ENCODE assay signal across 32 cellular contexts in the genomic region with DNA sequence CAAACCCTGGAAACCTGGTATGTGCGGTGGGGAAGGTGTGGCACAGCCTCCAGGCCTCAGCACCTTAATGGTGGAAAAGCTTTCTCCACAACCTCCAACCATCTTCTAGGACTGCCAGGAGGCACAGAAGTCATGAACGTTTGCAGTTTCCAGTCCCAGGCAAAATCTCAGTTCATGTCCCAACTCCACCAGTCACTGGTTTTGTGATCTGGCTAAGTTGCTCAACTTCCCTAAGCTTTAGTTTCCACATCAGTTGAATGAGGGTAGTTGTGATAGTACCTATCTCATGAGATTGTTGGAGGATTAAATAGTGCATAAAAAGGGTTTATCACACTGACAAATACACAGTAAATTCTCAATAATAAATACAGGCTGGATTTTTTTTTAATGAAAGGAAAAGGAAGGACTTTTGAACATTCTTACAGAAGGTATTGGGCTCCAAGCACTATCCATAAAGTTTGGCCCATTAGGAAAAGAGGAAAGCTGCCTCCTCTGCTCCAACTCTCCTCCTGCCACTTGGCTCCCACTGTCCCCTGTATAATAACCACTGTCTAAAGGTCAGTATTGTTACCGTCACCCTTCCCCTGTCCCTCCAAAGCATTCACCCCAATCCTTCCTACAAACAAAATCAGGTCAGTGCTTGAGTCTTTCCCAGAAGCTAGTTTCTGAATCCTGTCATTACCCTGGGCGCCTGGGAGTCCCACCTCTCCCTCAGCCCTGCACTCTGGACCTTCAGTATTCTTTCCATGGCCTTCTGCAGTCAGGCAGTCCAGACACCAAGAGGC. TPM values are rescaled to one million over a fixed set of nuclear protein-coding genes. Genes with fewer than 3 reads are reported as not detected.
DNase-seq lines count a peak whose midpoint lies in the region; ATAC-seq, FAIRE-seq and TF ChIP-seq lines count a peak whose summit lies in the region.
"Had no signal": no experiment of that assay in that cellular context is flagged by ENCODE, and none has a peak within 500 bp of the region (broad histone marks: within the 10 kb centered on the region; RNA-seq: fewer than 3 reads in every experiment).

No MANE protein-coding gene starts in this region.

- H3K36me3 ChIP-seq in K562 (ENCODE audit: control insufficient read depth, insufficient read depth, low read length) (peaks cover 63% of the 10 kb centered on the region; the same call in 2 of the 3 replicates), mammary epithelial cell (ENCODE audit: insufficient read depth, low read length) (peaks cover 3% of the 10 kb centered on the region)
- H3K36me3 ChIP-seq: cardiac muscle cell, MG63 had no signal

- peaks cover 3 to 4% of the 10 kb centered on the region in 2 experiments; a peak in 3 of 5 replicates for H3K4me1 ChIP-seq in K562 (replicated peaks in 1 of 2; ENCODE audit: control insufficient read depth in 2 of 2, insufficient read depth in 2 of 2, low read length in 2 of 2)
- H3K4me1 ChIP-seq in mammary epithelial cell (ENCODE audit: insufficient read depth, low read length): peaks cover 4% of the 10 kb centered on the region
- H3K4me1 ChIP-seq: ascending aorta had no signal

- CTCF ChIA-PET in K562 (lab: Yijun Ruan, JAX; ENCODE audit: low intra/inter-chr PET ratio) (no interaction called here), mammary epithelial cell (lab: Charles Lee; ENCODE audit: low non-redundant PET) (no interaction called here)

- BruUV-seq in K562 (replicated peaks; lab: Mats Ljungman, UMichigan): TSS peak; percentile 2
- no TSS peak for BruUV-seq in mammary epithelial cell (replicated peaks; lab: Mats Ljungman, UMichigan)

- WGBS in K562 (ENCODE audit: insufficient coverage, low coverage, missing lambda C conversion rate): 64% methylated on average over 4 of the region's 4 CpGs
- WGBS in mammary epithelial cell (ENCODE audit: low coverage, missing lambda C conversion rate): 57% methylated on average over 3 of the region's 4 CpGs

- peaks cover 60 to 77% of the 10 kb centered on the region in 2 donors for H3K36me3 Mint-ChIP-seq in CD14-positive monocyte

- H3K9me3 Mint-ChIP-seq in CD14-positive monocyte: peaks cover 0 to 7% (median 2%) of the 10 kb centered on the region in 7 donors
- H3K9me3 Mint-ChIP-seq: activated naive CD4-positive, alpha-beta T cell treated with anti-CD3 and anti-CD28 coated beads, Interleukin-2, amount 50 U/mL, for 72 hours; effector memory CD8-positive, alpha-beta T cell had no signal

- H3K4me1 Mint-ChIP-seq in CD14-positive monocyte: peaks cover 32% of the 10 kb centered on the region

- TF ChIP-seq POLR2A in K562 (conservative IDR thresholded peaks at IDR 0.05): no peak

- H2AFZ ChIP-seq in K562 (ENCODE audit: low read depth, low read length) (no peak overlapping the region), mammary epithelial cell (ENCODE audit: low read depth, low read length) (no peak overlapping the region)

- no peaks in the 10 kb centered on the region for H3K9me1 ChIP-seq in K562 (ENCODE audit: control insufficient read depth, insufficient read depth, low read length)

- in situ Hi-C loops in K562 (cut with MboI): no loop called here
- in situ Hi-C loops in mammary epithelial cell (cut with MboI; ENCODE audit: low sequenced_read_pairs in 2 of 2): no loop called here

- no peak for TF ChIP-seq RAD21 in K562 (CRISPR knock-in tag; conservative IDR thresholded peaks at IDR 0.05 in 1 of 2, IDR thresholded peaks at IDR 0.05 in 1 of 2)

- TF ChIP-seq CTCF in CD14-positive monocyte (IDR thresholded peaks at IDR 0.05): no peak
- TF ChIP-seq CTCF in K562 (IDR thresholded peaks at IDR 0.05 in 2 of 3, conservative IDR thresholded peaks at IDR 0.05 in 1 of 3; ENCODE audit: insufficient read depth in 2 of 3, low read depth in 1 of 3, low read length in 3 of 3): no peak
- TF ChIP-seq CTCF in mammary epithelial cell (conservative IDR thresholded peaks at IDR 0.05 in 1 of 2, IDR thresholded peaks at IDR 0.05 in 1 of 2; ENCODE audit: extremely low read depth in 1 of 2, insufficient read depth in 1 of 2, low read depth in 1 of 2, low read length in 2 of 2): no peak

- POLR2A ChIA-PET in K562 (lab: Yijun Ruan, JAX): interaction anchor here (0.6 kb wide), 2 partner anchors 35 to 735 kb away, joined by 3 read pairs; no protein-coding TSS in a partner anchor

- peak overlapping the region in 6 of 7 donors; percentile 74 to 89 (median 84) for H3K27ac Mint-ChIP-seq in CD14-positive monocyte
- H3K27ac Mint-ChIP-seq: activated CD8-positive, alpha-beta memory T cell treated with anti-CD3 and anti-CD28 coated beads, Interleukin-2, amount 10 ng/mL, durations not matched to agents 7 days and 5 days; mesothelial cell of epicardium had no signal

- no peak overlapping the region for H3K4me3 Mint-ChIP-seq in CD14-positive monocyte
- H3K4me3 Mint-ChIP-seq: activated CD8-positive, alpha-beta memory T cell treated with anti-CD3 and anti-CD28 coated beads, Interleukin-2, amount 10 ng/mL, durations not matched to agents 7 days and 5 days; effector memory CD8-positive, alpha-beta T cell; mesothelial cell of epicardium had no signal

- H3K4me2 ChIP-seq in K562 (ENCODE audit: insufficient read depth, low read length) (no peak overlapping the region), mammary epithelial cell (ENCODE audit: insufficient read depth, low read depth, low read length) (no peak overlapping the region)

- H3K4me3 ChIP-seq in K562: no peak overlapping the region
- H3K4me3 ChIP-seq in mammary epithelial cell (replicated peaks in 1 of 3; ENCODE audit: insufficient read depth in 1 of 3, low read depth in 2 of 3, low read length in 3 of 3): no peak overlapping the region
- H3K4me3 ChIP-seq: ascending aorta, cardiac muscle cell, GM12878, MG63, stomach, thyroid gland had no signal

- peak; percentile 12 for ATAC-seq in K562
- ATAC-seq in GM18498 (IDR thresholded peaks at IDR 0.05; ENCODE audit: unreplicated experiment): no peak
- ATAC-seq: activated CD8-positive, alpha-beta memory T cell treated with anti-CD3 and anti-CD28 coated beads, Interleukin-2, amount 10 ng/mL, durations not matched to agents 7 days and 5 days; activated naive CD4-positive, alpha-beta T cell treated with anti-CD3 and anti-CD28 coated beads, Interleukin-2, amount 50 U/mL, for 72 hours; effector memory CD8-positive, alpha-beta T cell; GM12878; PC-3 had no signal

- FAIRE-seq in K562 (lab: Jason Lieb, UNC): no peak
- FAIRE-seq: GM12878, keratinocyte had no signal

- H3K9me3 ChIP-seq in K562 (replicated peaks; ENCODE audit: control insufficient read depth, insufficient read depth, low read depth, low read length): no peaks in the 10 kb centered on the region; the same call in 1 of the 2 replicates
- no peaks in the 10 kb centered on the region for H3K9me3 ChIP-seq in mammary epithelial cell (replicated peaks; ENCODE audit: insufficient read depth, low read length)
- H3K9me3 ChIP-seq: ascending aorta, MG63, stomach, thyroid gland had no signal

- H4K20me1 ChIP-seq in K562 (replicated peaks; ENCODE audit: control insufficient read depth, insufficient read depth, low read length) (no peaks in the 10 kb centered on the region), mammary epithelial cell (ENCODE audit: insufficient read depth, low read length) (no peaks in the 10 kb centered on the region)

- H3K9ac ChIP-seq in K562 (ENCODE audit: insufficient read depth in 1 of 2, low read depth in 2 of 2, low read length in 2 of 2) (no peak overlapping the region; a peak in 1 of 4 replicates), mammary epithelial cell (ENCODE audit: insufficient read depth, low read length) (no peak overlapping the region)

- intact Hi-C loops in CD14-positive monocyte (cut with micrococcal nuclease) (loop anchor here in 1 of 2 donors (10.0 kb wide), 1 partner anchor 116 kb away; a partner anchor contains a TSS), K562 (cut with micrococcal nuclease) (no loop called here), mammary epithelial cell (cut with micrococcal nuclease) (no loop called here)

- dilution Hi-C loops in mammary epithelial cell (cut with HindIII; ENCODE audit: low sequenced_read_pairs): no loop called here

- H3K79me2 ChIP-seq in K562 (ENCODE audit: control insufficient read depth, insufficient read depth, low read length) (peaks cover 16% of the 10 kb centered on the region), mammary epithelial cell (ENCODE audit: insufficient read depth, low read length) (peaks cover 7% of the 10 kb centered on the region)

- no peak for DNase-seq in CD14-positive monocyte (ENCODE audit: low spot score)
- peak; percentile 8 for DNase-seq in GF-D8 (lab: John Stamatoyannopoulos, UW)
- DNase-seq in K562 (ENCODE audit: extremely low read depth in 1 of 4, low spot score in 3 of 4): no peak
- no peak for DNase-seq in mammary epithelial cell
- no peak for DNase-seq in NCI-H1048 (lab: John Stamatoyannopoulos, UW)
- DNase-seq: activated CD4-positive, alpha-beta T cell treated with anti-CD3 and anti-CD28 coated beads, Interleukin-2, amount 50 U/mL, for 1 hour; activated CD8-positive, alpha-beta memory T cell treated with anti-CD3 and anti-CD28 coated beads, Interleukin-2, amount 10 ng/mL, durations not matched to agents 7 days and 5 days; CD4-positive, CD25-positive, alpha-beta regulatory T cell; cortex of kidney; effector memory CD8-positive, alpha-beta T cell; erythroblast; KBM-7; MG63; naive B cell; NCI-H1436 treated with DMSO at 0.1 percent for 48 hours; NCI-H446 treated with DMSO at 0.1 percent for 48 hours; nucleus accumbens; PC-3; SHP77; stomach; SW 1271; T1000; thyroid gland had no signal

- no peaks in the 10 kb centered on the region for H3K27me3 ChIP-seq in K562 (ENCODE audit: control insufficient read depth in 2 of 2, insufficient read depth in 2 of 2, low read length in 2 of 2)
- H3K27me3 ChIP-seq in mammary epithelial cell (ENCODE audit: insufficient read depth, low read length): no peaks in the 10 kb centered on the region
- H3K27me3 ChIP-seq: ascending aorta, cardiac muscle cell, MG63, stomach, thyroid gland had no signal

- peaks cover 0 to 3% (median under 1%) of the 10 kb centered on the region in 3 donors for H3K27me3 Mint-ChIP-seq in CD14-positive monocyte (ENCODE audit: low read depth in 3 of 3)
- H3K27me3 Mint-ChIP-seq: activated CD8-positive, alpha-beta memory T cell treated with anti-CD3 and anti-CD28 coated beads, Interleukin-2, amount 10 ng/mL, durations not matched to agents 7 days and 5 days; CD4-positive, CD25-positive, alpha-beta regulatory T cell; effector memory CD8-positive, alpha-beta T cell; naive B cell had no signal

- TF ChIP-seq EP300 in K562 (IDR thresholded peaks at IDR 0.05; ENCODE audit: low read length): no peak

- H3K27ac ChIP-seq in K562 (ENCODE audit: extremely low read depth, low read depth, low read length) (no peak overlapping the region), mammary epithelial cell (ENCODE audit: insufficient read depth, low read depth, low read length) (no peak overlapping the region)
- H3K27ac ChIP-seq: ascending aorta, cardiac muscle cell, stomach, thyroid gland had no signal

RNA-seq across cellular contexts. Expression of a gene that starts 6.3 kb away (rescaled TPM):
- polyA plus RNA-seq in CD14-positive monocyte: 10 to 100 TPM; 29.9 to 34.2 TPM
- 21.3 and 53.1 TPM in 2 replicates for total RNA-seq in K562 (2011; cell fraction: chromatin; rRNA removed; ENCODE audit: low replicate concordance)
- 37.5 and 48.6 TPM in 2 replicates for total RNA-seq in K562 (2011; cell fraction: nucleolus; rRNA removed)
- 33.7 and 39.2 TPM in 2 replicates for total RNA-seq in K562 (2011; cell fraction: nucleoplasm; rRNA removed)
- total RNA-seq in K562 (2014; rRNA removed): 30.4 and 37.6 TPM in 2 replicates
- 12.0 and 13.6 TPM in 2 replicates for total RNA-seq in K562 (2014; rRNA removed; fragmentation: Illumina TruSeq; extraction: Trizol)
- 15.9 TPM in 2 replicates for total RNA-seq in K562 (2015; rRNA removed; fragmentation: Illumina TruSeq; extraction: Trizol)
- 55.8 and 60.9 TPM in 2 replicates for total RNA-seq in K562 (2021)
- polyA plus RNA-seq in K562 (2011; rRNA removed): 33.8 and 39.5 TPM in 2 replicates
- polyA plus RNA-seq in K562 (2011; cell fraction: cytosol; rRNA removed): 53.3 and 74.4 TPM in 2 replicates
- polyA plus RNA-seq in K562 (2011; cell fraction: nucleus; rRNA removed): 45.9 and 59.9 TPM in 2 replicates
- polyA plus RNA-seq in K562 (2012): 32.5 and 132 TPM in 2 replicates
- 42.5 and 58.2 TPM in 2 replicates for polyA plus RNA-seq in K562 (2014; fragmentation: Illumina TruSeq; extraction: Trizol)
- polyA plus RNA-seq in K562 (2014; fragmentation: Nextera tagmentation; extraction: Ambion mirVana): 1 to 10 TPM; 3.3 to 6.6 TPM
- polyA plus RNA-seq in K562 (2014; rRNA removed): 50.1 and 52.8 TPM in 2 replicates
- 16.1 and 23.4 TPM in 2 replicates for polyA minus RNA-seq in K562 (2011; rRNA and poly(A)+ RNA removed)
- 30.5 and 32.9 TPM in 2 replicates for polyA minus RNA-seq in K562 (2011; cell fraction: cytosol; rRNA and poly(A)+ RNA removed)
- polyA minus RNA-seq in K562 (2011; cell fraction: nucleus; rRNA and poly(A)+ RNA removed): 16.2 and 19.1 TPM in 2 replicates
- total RNA-seq in mammary epithelial cell: 100 to 1,000 TPM in 1 of 2 donors, 10 to 100 TPM in 1; 55.5 to 129 TPM
- 45.2 TPM for polyA plus RNA-seq in mammary epithelial cell
- polyA minus RNA-seq in mammary epithelial cell: 27.1 TPM

RNA-seq across cellular contexts. Expression of a gene that starts 14.2 kb away (rescaled TPM):
- polyA plus RNA-seq in CD14-positive monocyte: 10 to 100 TPM; 48.8 to 56.6 TPM
- 36.2 and 69.8 TPM in 2 replicates for total RNA-seq in K562 (2011; cell fraction: chromatin; rRNA removed; ENCODE audit: low replicate concordance)
- 39.9 and 42.9 TPM in 2 replicates for total RNA-seq in K562 (2011; cell fraction: nucleolus; rRNA removed)
- total RNA-seq in K562 (2011; cell fraction: nucleoplasm; rRNA removed): 35.7 and 38.2 TPM in 2 replicates
- total RNA-seq in K562 (2014; rRNA removed): 39.8 and 53.8 TPM in 2 replicates
- 23.6 and 25.8 TPM in 2 replicates for total RNA-seq in K562 (2014; rRNA removed; fragmentation: Illumina TruSeq; extraction: Trizol)
- total RNA-seq in K562 (2015; rRNA removed; fragmentation: Illumina TruSeq; extraction: Trizol): 33.9 and 36.6 TPM in 2 replicates
- total RNA-seq in K562 (2021): 32.6 and 36.4 TPM in 2 replicates
- 37.8 and 38.4 TPM in 2 replicates for polyA plus RNA-seq in K562 (2011; rRNA removed)
- 42.5 and 49.6 TPM in 2 replicates for polyA plus RNA-seq in K562 (2011; cell fraction: cytosol; rRNA removed)
- polyA plus RNA-seq in K562 (2011; cell fraction: nucleus; rRNA removed): 43.0 and 49.6 TPM in 2 replicates
- polyA plus RNA-seq in K562 (2012): 31.7 and 46.8 TPM in 2 replicates
- 42.2 and 43.9 TPM in 2 replicates for polyA plus RNA-seq in K562 (2014; fragmentation: Illumina TruSeq; extraction: Trizol)
- polyA plus RNA-seq in K562 (2014; fragmentation: Nextera tagmentation; extraction: Ambion mirVana): 1 to 10 TPM; 8.5 to 9.2 TPM
- polyA plus RNA-seq in K562 (2014; rRNA removed): 41.1 and 46.2 TPM in 2 replicates
- 30.3 and 36.6 TPM in 2 replicates for polyA minus RNA-seq in K562 (2011; rRNA and poly(A)+ RNA removed)
- polyA minus RNA-seq in K562 (2011; cell fraction: cytosol; rRNA and poly(A)+ RNA removed): 20.1 and 22.3 TPM in 2 replicates
- 16.6 and 29.7 TPM in 2 replicates for polyA minus RNA-seq in K562 (2011; cell fraction: nucleus; rRNA and poly(A)+ RNA removed)
- 10 to 100 TPM; 38.4 to 55.7 TPM for total RNA-seq in mammary epithelial cell
- polyA plus RNA-seq in mammary epithelial cell: 26.1 TPM
- 74.9 TPM for polyA minus RNA-seq in mammary epithelial cell

RNA-seq across cellular contexts. Expression of a gene that starts 14.4 kb away (rescaled TPM):
- polyA plus RNA-seq in CD14-positive monocyte (1 to 10 TPM; 1.1 to 1.5 TPM), K562 (2011; rRNA removed) (1.0 and 1.5 TPM in 2 replicates), K562 (2014; fragmentation: Illumina TruSeq; extraction: Trizol) (1.0 and 1.5 TPM in 2 replicates), K562 (2014; fragmentation: Nextera tagmentation; extraction: Ambion mirVana) (under 1 TPM in 1 of 2 experiments, not detected in 1; 0.07 TPM), K562 (2014; rRNA removed) (1.9 and 2.0 TPM in 2 replicates), mammary epithelial cell (0.63 TPM)
- total RNA-seq in K562 (2011; cell fraction: chromatin; rRNA removed; ENCODE audit: low replicate concordance): 1.1 and 2.4 TPM in 2 replicates
- 2.3 and 2.8 TPM in 2 replicates for total RNA-seq in K562 (2011; cell fraction: nucleolus; rRNA removed)
- total RNA-seq in K562 (2011; cell fraction: nucleoplasm; rRNA removed): 2.3 and 3.1 TPM in 2 replicates
- total RNA-seq in K562 (2014; rRNA removed) (2.2 and 2.4 TPM in 2 replicates), K562 (2014; rRNA removed; fragmentation: Illumina TruSeq; extraction: Trizol) (0.48 and 0.65 TPM in 2 replicates), K562 (2015; rRNA removed; fragmentation: Illumina TruSeq; extraction: Trizol) (1.5 and 1.8 TPM in 2 replicates), K562 (2021) (2.4 and 2.7 TPM in 2 replicates), mammary epithelial cell (1 to 10 TPM; 1.1 to 1.5 TPM)
- polyA plus RNA-seq in K562 (2011; cell fraction: cytosol; rRNA removed): 1.5 and 4.1 TPM in 2 replicates
- polyA plus RNA-seq in K562 (2011; cell fraction: nucleus; rRNA removed): 1.2 and 1.7 TPM in 2 replicates
- polyA plus RNA-seq in K562 (2012): 0.95 and 2.1 TPM in 2 replicates
- polyA minus RNA-seq in K562 (2011; rRNA and poly(A)+ RNA removed): 0.74 and 1.0 TPM in 2 replicates
- polyA minus RNA-seq in K562 (2011; cell fraction: cytosol; rRNA and poly(A)+ RNA removed): 0.57 and 0.73 TPM in 2 replicates
- polyA minus RNA-seq in K562 (2011; cell fraction: nucleus; rRNA and poly(A)+ RNA removed): 1.3 and 3.0 TPM in 2 replicates
- polyA minus RNA-seq in mammary epithelial cell: 2.1 TPM
- total RNA-seq: ascending aorta had no signal

RNA-seq across cellular contexts. Expression of a gene that starts 29.0 kb away (rescaled TPM):
- polyA plus RNA-seq in CD14-positive monocyte: not detected
- not detected in 2 replicates for total RNA-seq in K562 (2011; cell fraction: chromatin; rRNA removed; ENCODE audit: low replicate concordance)
- 0.17 TPM in 1 of 2 replicates, not detected in the other for total RNA-seq in K562 (2011; cell fraction: nucleolus; rRNA removed)
- total RNA-seq in K562 (2011; cell fraction: nucleoplasm; rRNA removed): not detected in 2 replicates
- total RNA-seq in K562 (2014; rRNA removed): not detected in 2 replicates
- total RNA-seq in K562 (2014; rRNA removed; fragmentation: Illumina TruSeq; extraction: Trizol): not detected in 2 replicates
- not detected in 2 replicates for total RNA-seq in K562 (2015; rRNA removed; fragmentation: Illumina TruSeq; extraction: Trizol)
- total RNA-seq in K562 (2021): not detected in 2 replicates
- polyA plus RNA-seq in K562 (2011; rRNA removed): not detected in 2 replicates
- not detected in 2 replicates for polyA plus RNA-seq in K562 (2011; cell fraction: cytosol; rRNA removed)
- not detected in 2 replicates for polyA plus RNA-seq in K562 (2011; cell fraction: nucleus; rRNA removed)
- 0.03 and 0.04 TPM in 2 replicates for polyA plus RNA-seq in K562 (2012)
- not detected in 2 replicates for polyA plus RNA-seq in K562 (2014; fragmentation: Illumina TruSeq; extraction: Trizol)
- not detected for polyA plus RNA-seq in K562 (2014; fragmentation: Nextera tagmentation; extraction: Ambion mirVana)
- not detected in 2 replicates for polyA plus RNA-seq in K562 (2014; rRNA removed)
- polyA minus RNA-seq in K562 (2011; rRNA and poly(A)+ RNA removed): not detected in 2 replicates
- polyA minus RNA-seq in K562 (2011; cell fraction: cytosol; rRNA and poly(A)+ RNA removed): not detected in 2 replicates
- polyA minus RNA-seq in K562 (2011; cell fraction: nucleus; rRNA and poly(A)+ RNA removed): not detected in 2 replicates
- total RNA-seq in mammary epithelial cell: not detected
- not detected for polyA plus RNA-seq in mammary epithelial cell
- not detected for polyA minus RNA-seq in mammary epithelial cell
- total RNA-seq: ascending aorta; CD4-positive, CD25-positive, alpha-beta regulatory T cell; HT1080; liver; mesothelial cell of epicardium; PC-3; stomach had no signal
- polyA plus RNA-seq: CD4-positive, CD25-positive, alpha-beta regulatory T cell; keratinocyte had no signal

RNA-seq across cellular contexts. Expression of a gene that starts 30.1 kb away (rescaled TPM):
- polyA plus RNA-seq in CD14-positive monocyte: not detected
- total RNA-seq in K562 (2011; cell fraction: chromatin; rRNA removed; ENCODE audit: low replicate concordance): 0.44 and 1.00 TPM in 2 replicates
- total RNA-seq in K562 (2011; cell fraction: nucleolus; rRNA removed): 0.67 TPM in 1 of 2 replicates, not detected in the other
- 0.73 TPM in 1 of 2 replicates, not detected in the other for total RNA-seq in K562 (2011; cell fraction: nucleoplasm; rRNA removed)
- 0.09 TPM in 1 of 2 replicates, not detected in the other for total RNA-seq in K562 (2014; rRNA removed)
- total RNA-seq in K562 (2014; rRNA removed; fragmentation: Illumina TruSeq; extraction: Trizol): not detected in 2 replicates
- total RNA-seq in K562 (2015; rRNA removed; fragmentation: Illumina TruSeq; extraction: Trizol): not detected in 2 replicates
- 0.20 TPM in 1 of 2 replicates, not detected in the other for total RNA-seq in K562 (2021)
- 0.11 TPM in 1 of 2 replicates, not detected in the other for polyA plus RNA-seq in K562 (2011; rRNA removed)
- polyA plus RNA-seq in K562 (2011; cell fraction: cytosol; rRNA removed): 0.19 and 0.21 TPM in 2 replicates
- polyA plus RNA-seq in K562 (2011; cell fraction: nucleus; rRNA removed): 0.41 and 0.58 TPM in 2 replicates
- 0.15 TPM in 1 of 2 replicates, not detected in the other for polyA plus RNA-seq in K562 (2012)
- polyA plus RNA-seq in K562 (2014; fragmentation: Illumina TruSeq; extraction: Trizol): not detected in 2 replicates
- polyA plus RNA-seq in K562 (2014; fragmentation: Nextera tagmentation; extraction: Ambion mirVana): not detected
- polyA plus RNA-seq in K562 (2014; rRNA removed): 0.20 TPM in 1 of 2 replicates, not detected in the other
- 0.27 TPM in 1 of 2 replicates, not detected in the other for polyA minus RNA-seq in K562 (2011; rRNA and poly(A)+ RNA removed)
- not detected in 2 replicates for polyA minus RNA-seq in K562 (2011; cell fraction: cytosol; rRNA and poly(A)+ RNA removed)
- polyA minus RNA-seq in K562 (2011; cell fraction: nucleus; rRNA and poly(A)+ RNA removed): not detected in 2 replicates
- under 1 TPM in 1 of 2 donors, not detected in 1; 0.33 TPM for total RNA-seq in mammary epithelial cell
- 0.08 TPM for polyA plus RNA-seq in mammary epithelial cell
- not detected for polyA minus RNA-seq in mammary epithelial cell
- total RNA-seq: ascending aorta, HT1080 had no signal
- polyA plus RNA-seq: keratinocyte had no signal
